Comparison of ENCODE assay signal across 9 cellular contexts in the genomic region with DNA sequence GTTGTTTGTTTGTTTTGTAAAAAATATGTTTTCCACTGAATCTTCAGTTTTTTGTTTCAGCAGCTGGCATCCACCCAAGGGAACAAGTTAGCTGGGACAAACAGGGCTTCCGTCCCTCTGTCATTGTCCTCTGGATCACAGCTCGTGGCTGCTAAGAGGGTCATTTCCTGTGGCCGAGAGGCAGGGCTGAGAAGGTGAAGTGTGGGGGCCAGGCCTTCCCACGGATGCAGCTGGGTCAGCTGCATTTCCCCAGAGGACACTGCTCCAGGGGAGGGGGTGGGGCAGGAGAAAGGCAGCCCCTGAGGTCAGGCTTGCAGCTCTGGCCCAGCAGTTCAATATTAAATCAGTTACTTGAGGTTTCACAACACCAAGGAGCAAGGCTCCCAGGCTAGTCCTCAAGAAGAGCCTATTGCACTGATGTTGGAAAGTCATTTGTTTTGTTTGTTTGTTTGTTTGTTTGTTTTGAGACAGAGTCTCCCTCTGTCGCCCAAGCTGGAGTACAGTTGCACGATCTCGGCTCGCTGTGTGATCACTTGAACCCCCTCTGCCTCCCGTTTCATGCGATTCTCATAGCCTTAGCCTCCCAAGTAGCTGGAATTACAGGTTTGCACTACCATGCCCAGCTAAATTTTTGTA. TPM values are rescaled to one million over a fixed set of nuclear protein-coding genes. Genes with fewer than 3 reads are reported as not detected.
DNase-seq lines count a peak whose midpoint lies in the region; TF ChIP-seq lines count a peak whose summit lies in the region.
"Had no signal": no experiment of that assay in that cellular context is flagged by ENCODE, and none has a peak within 500 bp of the region (broad histone marks: within the 10 kb centered on the region; RNA-seq: fewer than 3 reads in every experiment).

No MANE protein-coding gene starts in this region.

- no peaks in the 10 kb centered on the region for H3K4me1 Mint-ChIP-seq in CD8-positive, alpha-beta memory T cell

- no peaks in the 10 kb centered on the region for H3K9me3 ChIP-seq in SJSA1 (replicated peaks)
- peaks cover 8% of the 10 kb centered on the region for H3K9me3 ChIP-seq in mesodermal cell (ENCODE audit: control insufficient read depth, low read length)
- no peaks in the 10 kb centered on the region for H3K9me3 ChIP-seq in thyroid gland
- H3K9me3 ChIP-seq in CD8-positive, alpha-beta memory T cell (ENCODE audit: low read length) = no peaks in the 10 kb centered on the region

- no peaks in the 10 kb centered on the region for H3K9me3 Mint-ChIP-seq in CD8-positive, alpha-beta memory T cell

- no peak overlapping the region for H3K4me3 Mint-ChIP-seq in CD8-positive, alpha-beta memory T cell
- H3K4me3 Mint-ChIP-seq: activated naive CD8-positive, alpha-beta T cell had no signal

- H3K4me3 ChIP-seq in SJSA1 (no peak overlapping the region), mesodermal cell (ENCODE audit: extremely low read depth, insufficient read depth, low read length, poor library complexity, severe bottlenecking) (no peak overlapping the region), thyroid gland (replicated peaks in 1 of 3) (no peak overlapping the region)
- H3K4me3 ChIP-seq in CD8-positive, alpha-beta memory T cell (ENCODE audit: low read length) = no peak overlapping the region

- no peak for TF ChIP-seq POLR2A in thyroid gland (IDR thresholded peaks at IDR 0.05)

- CTCF ChIA-PET in CD8-positive, alpha-beta memory T cell (lab: Charles Lee) = no interaction called here

- intact Hi-C loops in thyroid gland (cut with DNase I) = no loop called here
- intact Hi-C loops in posterior vena cava (cut with DNase I) = no loop called here

- no peak for TF ChIP-seq CTCF in thyroid gland (IDR thresholded peaks at IDR 0.05)

- H3K27ac Mint-ChIP-seq in CD8-positive, alpha-beta memory T cell = no peak overlapping the region
- H3K27ac Mint-ChIP-seq: activated naive CD8-positive, alpha-beta T cell had no signal

- DNase-seq in SJSA1 (ENCODE audit: low read depth in 1 of 2, low spot score in 2 of 2) (peak in 1 of 2 experiments; percentile 55), fibroblast of gingiva (ENCODE audit: low read depth) (peak; percentile 47), thyroid gland (peak; percentile 41), NCI-H187 (lab: John Stamatoyannopoulos, UW) (no peak), posterior vena cava (ENCODE audit: low spot score) (no peak)
- DNase-seq in activated effector memory CD4-positive, alpha-beta T cell treated with anti-CD3 and anti-CD28 coated beads, Interleukin-2, amount 50 U/mL, for 16 hours = no peak
- DNase-seq in CD8-positive, alpha-beta memory T cell = no peak

- H3K36me3 ChIP-seq in SJSA1 (no peaks in the 10 kb centered on the region), mesodermal cell (ENCODE audit: control insufficient read depth, insufficient read depth, low read length) (no peaks in the 10 kb centered on the region), thyroid gland (no peaks in the 10 kb centered on the region)
- H3K36me3 ChIP-seq in CD8-positive, alpha-beta memory T cell (ENCODE audit: insufficient read depth, low read length) = no peaks in the 10 kb centered on the region

- peaks cover 8 to 19% of the 10 kb centered on the region in 2 donors for H3K27me3 Mint-ChIP-seq in CD8-positive, alpha-beta memory T cell
- H3K27me3 Mint-ChIP-seq: activated naive CD8-positive, alpha-beta T cell had no signal

- no peaks in the 10 kb centered on the region for H3K36me3 Mint-ChIP-seq in CD8-positive, alpha-beta memory T cell
- H3K36me3 Mint-ChIP-seq: activated naive CD8-positive, alpha-beta T cell had no signal

- POLR2A ChIA-PET in CD8-positive, alpha-beta memory T cell (lab: Charles Lee) = no interaction called here

- H3K27me3 ChIP-seq in SJSA1 (replicated peaks) (no peaks in the 10 kb centered on the region), thyroid gland (no peaks in the 10 kb centered on the region)
- no peaks in the 10 kb centered on the region for H3K27me3 ChIP-seq in CD8-positive, alpha-beta memory T cell (ENCODE audit: insufficient read depth, low read length, poor library complexity, severe bottlenecking)

- H3K27ac ChIP-seq in SJSA1 (peak overlapping the region; percentile 25; the same call in 1 of the 2 replicates), mesodermal cell (ENCODE audit: low read depth, low read length, severe bottlenecking) (peak overlapping the region; percentile 92), thyroid gland (peak overlapping the region in 2 of 3 donors; percentile 53 to 63)
- H3K27ac ChIP-seq in CD8-positive, alpha-beta memory T cell (ENCODE audit: low read depth, low read length) = no peak overlapping the region

- WGBS in mesodermal cell (ENCODE audit: insufficient coverage in 2 of 2), 2 experiments = 74 to 75% methylated on average over 5 to 10 of the region's 10 CpGs
- 56 to 63% methylated on average over 10 of the region's 10 CpGs for WGBS in thyroid gland, 2 donors

- H3K4me1 ChIP-seq in SJSA1 (replicated peaks) = peaks cover 35% of the 10 kb centered on the region
- peaks cover 13% of the 10 kb centered on the region for H3K4me1 ChIP-seq in mesodermal cell (ENCODE audit: control insufficient read depth, insufficient read depth, low read length, poor library complexity, severe bottlenecking)
- peaks cover 0 to 32% of the 10 kb centered on the region in 2 donors for H3K4me1 ChIP-seq in thyroid gland
- H3K4me1 ChIP-seq in CD8-positive, alpha-beta memory T cell (ENCODE audit: insufficient read depth, low read length) = no peaks in the 10 kb centered on the region

RNA-seq across cellular contexts. Expression of gene SMTN, which starts 34.4 kb away (rescaled TPM):
- 121 and 155 TPM in 2 replicates for total RNA-seq in SJSA1 (2014; rRNA removed; shearing (Covaris generic))
- polyA plus RNA-seq in mesodermal cell (2013, experiment 1 of 2) = 77.2 TPM
- polyA plus RNA-seq in mesodermal cell (2013, experiment 2 of 2) = 67.7 TPM
- total RNA-seq in thyroid gland (10 to 100 TPM; 46.2 to 60.3 (median 54.2) TPM), posterior vena cava (100 to 1,000 TPM; 511 to 666 TPM)
- 10 to 100 TPM; 13.2 to 14.7 TPM for total RNA-seq in CD8-positive, alpha-beta memory T cell
- polyA plus RNA-seq in CD8-positive, alpha-beta memory T cell = 0.98 TPM

Comparison
In these comparisons a context has a peak if more than half of its experiments do, and no peak if none do; other contexts are left out.
1. DNase-seq: peak in fibroblast of gingiva (single experiment) and thyroid gland (2 of 2); none in NCI-H187 (0 of 2), activated effector memory CD4-positive, alpha-beta T cell treated with anti-CD3 and anti-CD28 coated beads, Interleukin-2, amount 50 U/mL, for 16 hours (single experiment), CD8-positive, alpha-beta memory T cell (0 of 5) and posterior vena cava (single experiment).